29 cellular contexts compared by ENCODE assay signal in the genomic region with DNA sequence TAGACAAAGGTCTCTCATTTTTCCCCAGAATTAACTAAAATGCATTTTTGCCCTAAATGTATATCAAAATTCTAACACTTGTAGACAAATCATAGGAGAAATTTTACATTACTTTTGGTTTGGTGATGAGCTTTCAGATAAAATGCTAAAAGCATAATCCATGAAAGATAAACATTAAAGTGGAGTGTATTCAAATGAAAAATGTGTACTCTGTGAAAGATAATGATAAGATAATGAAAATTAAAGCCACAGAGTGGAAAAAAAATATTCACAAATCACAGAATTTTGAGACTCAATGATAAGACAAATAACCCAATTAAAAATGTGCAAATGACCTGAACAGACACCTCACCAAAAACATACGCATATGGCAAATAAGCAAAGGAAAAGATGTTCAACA.
A peak's percentile ranks its signal among the peaks of the same experiment; 100 is the strongest.
DNase-seq lines count a peak whose midpoint lies in the region; ATAC-seq and TF ChIP-seq lines count a peak whose summit lies in the region.
"Had no signal": no experiment of that assay in that cellular context is flagged by ENCODE, and none has a peak within 500 bp of the region (broad histone marks: within the 10 kb centered on the region; RNA-seq: fewer than 3 reads in every experiment).

No MANE protein-coding gene starts in this region.

- 3% methylated on average over 1 of the region's 1 CpG for WGBS in SK-N-SH (ENCODE audit: low lambda C conversion rate)

- no peaks in the 10 kb centered on the region for H3F3A ChIP-seq in SK-N-SH (replicated peaks; ENCODE audit: insufficient read depth)

- no peak overlapping the region for H3K4me2 ChIP-seq in SK-N-SH
- H3K4me2 ChIP-seq: A549; BLaER1; BLaER1 treated with 17β-estradiol and CSF1 and Interleukin-3, amounts not matched to agents 10 nM and 100 nM had no signal

- no peak for ATAC-seq in SK-N-SH treated with all-trans-retinoic acid at 6 μM for 48 hours
- ATAC-seq: A549; CD8-positive, alpha-beta T cell had no signal

- TF ChIP-seq EP300 in SK-N-SH (IDR thresholded peaks at IDR 0.05; ENCODE audit: borderline replicate concordance in 1 of 2, low read depth in 1 of 2, low read length in 1 of 2) = peak in 1 of 2 experiments; percentile 44; a peak in 1 of 4 replicates

- DNase-seq in SK-N-SH (no peak), NCI-H524 treated with DMSO at 0.1 percent for 48 hours (lab: John Stamatoyannopoulos, UW) (no peak)
- DNase-seq in effector CD4-positive, alpha-beta T cell = no peak
- DNase-seq: 8988T; ACHN; AML-193; BE2C; C1 segment of cervical spinal cord; Caco-2; Calu3; CD4-positive, alpha-beta memory T cell; CD4-positive, alpha-beta T cell; CD4-positive, CD25-positive, alpha-beta regulatory T cell; CD8-positive, alpha-beta memory T cell; CD8-positive, alpha-beta T cell; COR-L47; DMS 273 treated with DMSO at 0.1 percent for 48 hours; DMS153; DMS53; DMS79; DMS79 treated with DMSO at 0.1 percent for 48 hours; DND-41; EL had no signal

- no peak overlapping the region for H3K4me3 ChIP-seq in SK-N-SH (ENCODE audit: low read depth in 2 of 2, low read length in 1 of 2)
- H3K4me3 ChIP-seq: A549; BLaER1; BLaER1 treated with 17β-estradiol and CSF1 and Interleukin-3, amounts not matched to agents 10 nM and 100 nM had no signal

- H4K20me1 ChIP-seq in SK-N-SH (ENCODE audit: insufficient read depth) = no peaks in the 10 kb centered on the region
- H4K20me1 ChIP-seq: BLaER1; BLaER1 treated with 17β-estradiol and CSF1 and Interleukin-3, amounts not matched to agents 10 nM and 100 nM had no signal

- H3K36me3 ChIP-seq in SK-N-SH (replicated peaks in 1 of 2; ENCODE audit: control insufficient read depth in 1 of 2, insufficient read depth in 2 of 2, low read length in 1 of 2) = no peaks in the 10 kb centered on the region
- H3K36me3 ChIP-seq: BE2C; BLaER1; BLaER1 treated with 17β-estradiol and CSF1 and Interleukin-3, amounts not matched to agents 10 nM and 100 nM had no signal

- CTCF ChIA-PET in SK-N-SH (lab: Yijun Ruan, JAX) = interaction anchor here (2.7 kb wide), 1 partner anchor 21 kb away, joined by 16 read pairs; no protein-coding TSS in a partner anchor

- POLR2A ChIA-PET in SK-N-SH (lab: Yijun Ruan, JAX) = interaction anchor here (0.7 kb wide), 1 partner anchor 35 kb away, joined by 3 read pairs; no protein-coding TSS in a partner anchor

- H3K9me3 ChIP-seq in SK-N-SH = no peaks in the 10 kb centered on the region
- H3K9me3 ChIP-seq: A549; BE2C; BLaER1; BLaER1 treated with 17β-estradiol and CSF1 and Interleukin-3, amounts not matched to agents 10 nM and 100 nM; Caco-2 had no signal

- H2AFZ ChIP-seq in SK-N-SH (ENCODE audit: low read depth) = no peak overlapping the region

- peaks cover 0 to 4% of the 10 kb centered on the region in 2 experiments; a peak in 1 of 4 replicates for H3K4me1 ChIP-seq in SK-N-SH (ENCODE audit: control insufficient read depth in 1 of 2, insufficient read depth in 2 of 2, low read depth in 1 of 2, low read length in 1 of 2)
- H3K4me1 ChIP-seq: A549; BE2C; BLaER1; BLaER1 treated with 17β-estradiol and CSF1 and Interleukin-3, amounts not matched to agents 10 nM and 100 nM; Caco-2 had no signal

- H3K27ac ChIP-seq in SK-N-SH (ENCODE audit: low read depth in 2 of 2, low read length in 1 of 2) = peak overlapping the region in 1 of 2 experiments; percentile 68; a peak in 2 of 4 replicates
- H3K27ac ChIP-seq: 22Rv1; A549; BLaER1; BLaER1 treated with 17β-estradiol and CSF1 and Interleukin-3, amounts not matched to agents 10 nM and 100 nM; C4-2B had no signal

- H3K79me2 ChIP-seq in SK-N-SH (ENCODE audit: insufficient read depth) = no peaks in the 10 kb centered on the region

- no peaks in the 10 kb centered on the region for H3K27me3 ChIP-seq in SK-N-SH (ENCODE audit: insufficient read depth)
- H3K27me3 ChIP-seq: BE2C; BLaER1; BLaER1 treated with 17β-estradiol and CSF1 and Interleukin-3, amounts not matched to agents 10 nM and 100 nM had no signal

- H3K9me2 ChIP-seq in SK-N-SH = no peaks in the 10 kb centered on the region

- no peak overlapping the region for H3K9ac ChIP-seq in SK-N-SH
- H3K9ac ChIP-seq: BLaER1; BLaER1 treated with 17β-estradiol and CSF1 and Interleukin-3, amounts not matched to agents 10 nM and 100 nM had no signal

- TF ChIP-seq CTCF in SK-N-SH (IDR thresholded peaks at IDR 0.05) = no peak

- no peak for TF ChIP-seq RAD21 in SK-N-SH (IDR thresholded peaks at IDR 0.05; ENCODE audit: low read length)

TF ChIP-seq in SK-N-SH, 30 proteins besides CTCF, POLR2A, EP300 and RAD21:
- TF ChIP-seq GATA2 (CRISPR knock-in tag; IDR thresholded peaks at IDR 0.05) = peak; percentile 87
- TF ChIP-seq, protein P1, sequence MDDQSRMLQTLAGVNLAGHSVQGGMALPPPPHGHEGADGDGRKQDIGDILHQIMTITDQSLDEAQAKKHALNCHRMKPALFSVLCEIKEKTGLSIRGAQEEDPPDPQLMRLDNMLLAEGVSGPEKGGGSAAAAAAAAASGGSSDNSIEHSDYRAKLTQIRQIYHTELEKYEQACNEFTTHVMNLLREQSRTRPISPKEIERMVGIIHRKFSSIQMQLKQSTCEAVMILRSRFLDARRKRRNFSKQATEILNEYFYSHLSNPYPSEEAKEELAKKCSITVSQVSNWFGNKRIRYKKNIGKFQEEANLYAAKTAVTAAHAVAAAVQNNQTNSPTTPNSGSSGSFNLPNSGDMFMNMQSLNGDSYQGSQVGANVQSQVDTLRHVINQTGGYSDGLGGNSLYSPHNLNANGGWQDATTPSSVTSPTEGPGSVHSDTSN (IDR thresholded peaks at IDR 0.05) = no peak

TF ChIP-seq in SK-N-SH treated with all-trans-retinoic acid at 6 μM for 48 hours, 23 proteins besides CTCF, POLR2A, EP300 and RAD21:
- TF ChIP-seq BACH2 (CRISPR knock-in tag; IDR thresholded peaks at IDR 0.05; ENCODE audit: borderline replicate concordance) = no peak
- peak; percentile 68; the same call in 1 of the 2 replicates for TF ChIP-seq TCF4 (CRISPR knock-in tag; IDR thresholded peaks at IDR 0.05; ENCODE audit: borderline replicate concordance)
